In the genomic region with DNA sequence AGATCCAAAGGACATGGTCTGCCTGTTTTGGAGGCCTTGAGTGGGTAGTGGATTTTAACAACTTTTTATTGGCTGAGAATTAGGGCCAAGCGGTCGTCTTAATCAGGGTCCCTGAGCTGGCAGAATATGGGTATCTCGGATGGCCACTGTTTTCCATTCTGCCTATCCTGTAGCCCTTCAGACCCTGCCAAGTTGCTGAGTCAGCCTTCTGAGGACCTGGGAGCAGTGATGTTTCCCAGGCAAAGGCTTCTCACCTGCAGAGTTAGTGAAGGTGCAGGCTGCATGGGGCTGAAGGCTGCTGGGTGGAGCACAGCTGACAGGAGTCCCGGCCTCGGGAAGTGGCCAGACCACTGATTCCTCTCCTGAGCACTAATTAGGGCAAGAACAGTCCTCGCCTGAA, we compare ENCODE assay signal across 26 cellular contexts.
"Had no signal": no experiment of that assay in that cellular context is flagged by ENCODE, and none has a peak within 500 bp of the region (broad histone marks: within the 10 kb centered on the region; RNA-seq: fewer than 3 reads in every experiment).

No MANE protein-coding gene starts in this region.

- H3K9me3 Mint-ChIP-seq: activated naive CD4-positive, alpha-beta T cell treated with anti-CD3 and anti-CD28 coated beads for 36 hours; activated naive CD8-positive, alpha-beta T cell treated with anti-CD3 and anti-CD28 coated beads, Interleukin-2, amount 10 ng/mL, durations not matched to agents 7 days and 5 days; activated T-helper 1 cell treated with anti-CD3 and anti-CD28 coated beads, Interleukin-12 subunit alpha, Interleukin-12 subunit beta, Interleukin-2, Interleukin-4 antibody, amounts not matched to agents 30 ng/mL and 10 ng/mL and 1 ng/mL, durations not matched to agents 14 hours and 24 hours and 36 hours; dendritic cell treated with granulocyte-macrophage colony-stimulating factor and Interleukin-4, amounts not matched to agents 40 ng/mL and 50 ng/mL, for 4 days; endodermal cell; immature natural killer cell; naive thymus-derived CD8-positive, alpha-beta T cell; neural crest cell; stimulated activated naive CD8-positive, alpha-beta T cell treated with anti-CD3 and anti-CD28 coated beads, Interleukin-15, Interleukin-2, amounts not matched to agents 100 ng/mL and 50 ng/mL, for 24 hours; type B pancreatic cell had no signal

- H3K36me3 Mint-ChIP-seq: activated naive CD8-positive, alpha-beta T cell treated with anti-CD3 and anti-CD28 coated beads, Interleukin-2, amount 10 ng/mL, durations not matched to agents 7 days and 5 days; naive thymus-derived CD8-positive, alpha-beta T cell; type B pancreatic cell had no signal

- H3K4me3 ChIP-seq: lower lobe of right lung, pancreas, right atrium auricular region, vagina had no signal

- H3K9me3 ChIP-seq: heart left ventricle, lower lobe of right lung, pancreas, right atrium auricular region, vagina had no signal

- DNase-seq: activated CD4-positive, alpha-beta T cell treated with anti-CD3 and anti-CD28 coated beads for 4 hours; activated CD4-positive, alpha-beta T cell treated with anti-CD3 and anti-CD28 coated beads, Interleukin-2, amount 50 U/mL, for 48 hours; activated CD8-positive, alpha-beta memory T cell treated with anti-CD3 and anti-CD28 coated beads for 24 hours; activated effector memory CD4-positive, alpha-beta T cell treated with anti-CD3 and anti-CD28 coated beads, Interleukin-2, amount 50 U/mL, for 16 hours; activated naive CD4-positive, alpha-beta T cell treated with anti-CD3 and anti-CD28 coated beads for 36 hours; activated naive CD8-positive, alpha-beta T cell treated with anti-CD3 and anti-CD28 coated beads, Interleukin-2, amount 10 ng/mL, durations not matched to agents 7 days and 5 days; central memory CD4-positive, alpha-beta T cell; endodermal cell; foreskin fibroblast; hypothalamus; immature natural killer cell; lower lobe of right lung; mesenchymal stem cell; naive thymus-derived CD8-positive, alpha-beta T cell; nucleus accumbens; stimulated activated CD4-positive, alpha-beta T cell treated with anti-CD3 and anti-CD28 coated beads, Interleukin-2, amount 100 ng/mL, for 48 hours had no signal

- H3K4me3 Mint-ChIP-seq: activated naive CD4-positive, alpha-beta T cell treated with anti-CD3 and anti-CD28 coated beads for 36 hours; activated naive CD8-positive, alpha-beta T cell treated with anti-CD3 and anti-CD28 coated beads, Interleukin-2, amount 10 ng/mL, durations not matched to agents 7 days and 5 days; activated T-helper 1 cell treated with anti-CD3 and anti-CD28 coated beads, Interleukin-12 subunit alpha, Interleukin-12 subunit beta, Interleukin-2, Interleukin-4 antibody, amounts not matched to agents 30 ng/mL and 10 ng/mL and 1 ng/mL, durations not matched to agents 14 hours and 24 hours and 36 hours; dendritic cell treated with granulocyte-macrophage colony-stimulating factor and Interleukin-4, amounts not matched to agents 40 ng/mL and 50 ng/mL, for 4 days; endodermal cell; immature natural killer cell; naive thymus-derived CD8-positive, alpha-beta T cell; neural crest cell; stimulated activated naive CD8-positive, alpha-beta T cell treated with anti-CD3 and anti-CD28 coated beads, Interleukin-15, Interleukin-2, amounts not matched to agents 100 ng/mL and 50 ng/mL, for 24 hours; type B pancreatic cell had no signal

- H3K36me3 ChIP-seq: heart left ventricle, lower lobe of right lung, pancreas, right atrium auricular region, vagina had no signal

- H3K4me1 Mint-ChIP-seq: activated naive CD8-positive, alpha-beta T cell treated with anti-CD3 and anti-CD28 coated beads, Interleukin-2, amount 10 ng/mL, durations not matched to agents 7 days and 5 days; immature natural killer cell had no signal

- H3K27me3 Mint-ChIP-seq: stimulated activated naive CD8-positive, alpha-beta T cell treated with anti-CD3 and anti-CD28 coated beads, Interleukin-15, Interleukin-2, amounts not matched to agents 100 ng/mL and 50 ng/mL, for 24 hours had no signal

- H3K27ac Mint-ChIP-seq: activated naive CD4-positive, alpha-beta T cell treated with anti-CD3 and anti-CD28 coated beads for 36 hours; activated naive CD8-positive, alpha-beta T cell treated with anti-CD3 and anti-CD28 coated beads, Interleukin-2, amount 10 ng/mL, durations not matched to agents 7 days and 5 days; activated T-helper 1 cell treated with anti-CD3 and anti-CD28 coated beads, Interleukin-12 subunit alpha, Interleukin-12 subunit beta, Interleukin-2, Interleukin-4 antibody, amounts not matched to agents 30 ng/mL and 10 ng/mL and 1 ng/mL, durations not matched to agents 14 hours and 24 hours and 36 hours; dendritic cell treated with granulocyte-macrophage colony-stimulating factor and Interleukin-4, amounts not matched to agents 40 ng/mL and 50 ng/mL, for 4 days; endodermal cell; immature natural killer cell; naive thymus-derived CD8-positive, alpha-beta T cell; stimulated activated naive CD8-positive, alpha-beta T cell treated with anti-CD3 and anti-CD28 coated beads, Interleukin-15, Interleukin-2, amounts not matched to agents 100 ng/mL and 50 ng/mL, for 24 hours; type B pancreatic cell had no signal

- H3K27ac ChIP-seq: heart left ventricle, lower lobe of right lung, right atrium auricular region, vagina had no signal

- H3K27me3 ChIP-seq: heart left ventricle, pancreas, right atrium auricular region, vagina had no signal

- ATAC-seq: esophagus mucosa; heart left ventricle; lower lobe of right lung; naive thymus-derived CD8-positive, alpha-beta T cell; pancreas had no signal
